ENCODE assay signal across 9 cellular contexts in genomic region chr19:31316201-31316951, GRCh38. TPM values are rescaled to one million over a fixed set of nuclear protein-coding genes. Genes with fewer than 3 reads are reported as not detected.
DNase-seq lines count a peak whose midpoint lies in the region; ATAC-seq, FAIRE-seq and TF ChIP-seq lines count a peak whose summit lies in the region.
"Had no signal": no experiment of that assay in that cellular context is flagged by ENCODE, and none has a peak within 500 bp of the region (broad histone marks: within the 10 kb centered on the region; RNA-seq: fewer than 3 reads in every experiment).

No MANE protein-coding gene starts in this region.

- POLR2A ChIA-PET in HEK293T (lab: Yijun Ruan, JAX) (interaction anchor here (1.0 kb wide), 1 partner anchor 42 kb away, joined by 5 read pairs; no protein-coding TSS in a partner anchor), K562 (lab: Yijun Ruan, JAX) (no interaction called here)

- no peak for TF ChIP-seq EP300 in K562 (IDR thresholded peaks at IDR 0.05; ENCODE audit: low read length)

- no peak for TF ChIP-seq POLR2A in K562 (conservative IDR thresholded peaks at IDR 0.05)

- H3K4me3 ChIP-seq in K562 (no peak overlapping the region), skeletal muscle tissue (ENCODE audit: low read length in 3 of 3) (no peak overlapping the region)

- no peak overlapping the region for H2AFZ ChIP-seq in K562 (ENCODE audit: low read depth, low read length)

- H3K4me1 ChIP-seq in K562 (replicated peaks in 1 of 2; ENCODE audit: control insufficient read depth in 2 of 2, insufficient read depth in 2 of 2, low read length in 2 of 2) (no peaks in the 10 kb centered on the region), skeletal muscle tissue (ENCODE audit: control insufficient read depth in 3 of 3, insufficient read depth in 3 of 3, low read length in 3 of 3) (peaks cover 5 to 19% (median 6%) of the 10 kb centered on the region in 3 donors)

- TF ChIP-seq RAD21 in K562 (CRISPR knock-in tag; conservative IDR thresholded peaks at IDR 0.05 in 1 of 2, IDR thresholded peaks at IDR 0.05 in 1 of 2), result no peak

- WGBS in K562 (ENCODE audit: insufficient coverage, low coverage, missing lambda C conversion rate), result 1% methylated on average over 12 of the region's 12 CpGs

- in situ Hi-C loops in K562 (cut with MboI), result no loop called here

- no peaks in the 10 kb centered on the region for H3K9me1 ChIP-seq in K562 (ENCODE audit: control insufficient read depth, insufficient read depth, low read length)

- no peak for TF ChIP-seq CTCF in K562 (IDR thresholded peaks at IDR 0.05 in 2 of 3, conservative IDR thresholded peaks at IDR 0.05 in 1 of 3; ENCODE audit: insufficient read depth in 2 of 3, low read depth in 1 of 3, low read length in 3 of 3)

- CTCF ChIA-PET in HEK293T (lab: Yijun Ruan, JAX) (no interaction called here), K562 (lab: Yijun Ruan, JAX; ENCODE audit: low intra/inter-chr PET ratio) (interaction anchor here (0.6 kb wide), 1 partner anchor 27 kb away, joined by 4 read pairs; no protein-coding TSS in a partner anchor)

- no peaks in the 10 kb centered on the region for H4K20me1 ChIP-seq in K562 (replicated peaks; ENCODE audit: control insufficient read depth, insufficient read depth, low read length)

- H3K27ac ChIP-seq in K562 (ENCODE audit: extremely low read depth, low read depth, low read length), result no peak overlapping the region
- H3K27ac ChIP-seq in skeletal muscle tissue (ENCODE audit: low read depth, low read length), result peak overlapping the region; percentile 36

- ATAC-seq in K562, result no peak

- H3K4me2 ChIP-seq in K562 (ENCODE audit: insufficient read depth, low read length), result no peak overlapping the region

- H3K27me3 ChIP-seq in K562 (ENCODE audit: control insufficient read depth in 2 of 2, insufficient read depth in 2 of 2, low read length in 2 of 2) (peaks cover 8 to 37% of the 10 kb centered on the region in 2 experiments; a peak in 3 of 5 replicates), skeletal muscle tissue (ENCODE audit: control insufficient read depth in 3 of 3, insufficient read depth in 3 of 3, low read length in 3 of 3) (peaks cover 4 to 15% (median 10%) of the 10 kb centered on the region in 3 donors)

- intact Hi-C loops in K562 (cut with micrococcal nuclease), result no loop called here

- DNase-seq in HEK293T (ENCODE audit: extremely low spot score) (peak; percentile 38), K562 (ENCODE audit: extremely low read depth in 1 of 4, low spot score in 3 of 4) (no peak), iris pigment epithelial cell (ENCODE audit: low read depth) (peak; percentile 66), NCI-H2196 treated with DMSO at 0.1 percent for 48 hours (lab: John Stamatoyannopoulos, UW; ENCODE audit: unreplicated experiment) (no peak), HPDE6-E6E7 (ENCODE audit: extremely low spot score) (no peak), NCI-H1436 treated with DMSO at 0.1 percent for 48 hours (lab: John Stamatoyannopoulos, UW) (no peak), HuH-7 (ENCODE audit: low spot score) (no peak)
- DNase-seq: activated naive CD4-positive, alpha-beta T cell treated with anti-CD3 and anti-CD28 coated beads, Interleukin-2, amount 50 U/mL, for 16 hours had no signal

- no peak for FAIRE-seq in K562 (lab: Jason Lieb, UNC)

- BruUV-seq in K562 (replicated peaks; lab: Mats Ljungman, UMichigan), result no TSS peak

- H3K9me3 ChIP-seq in K562 (replicated peaks; ENCODE audit: control insufficient read depth, insufficient read depth, low read depth, low read length) (no peaks in the 10 kb centered on the region), skeletal muscle tissue (ENCODE audit: control insufficient read depth in 3 of 3, low read length in 3 of 3) (no peaks in the 10 kb centered on the region)

- no peaks in the 10 kb centered on the region for H3K79me2 ChIP-seq in K562 (ENCODE audit: control insufficient read depth, insufficient read depth, low read length)

- H3K9ac ChIP-seq in K562 (ENCODE audit: insufficient read depth in 1 of 2, low read depth in 2 of 2, low read length in 2 of 2), result no peak overlapping the region
- H3K9ac ChIP-seq in skeletal muscle tissue (ENCODE audit: low read depth in 1 of 3, low read length in 3 of 3), result no peak overlapping the region

- H3K36me3 ChIP-seq in K562 (ENCODE audit: control insufficient read depth, insufficient read depth, low read length) (no peaks in the 10 kb centered on the region), skeletal muscle tissue (ENCODE audit: control insufficient read depth in 3 of 3, insufficient read depth in 3 of 3, low read length in 3 of 3) (no peaks in the 10 kb centered on the region)

TF ChIP-seq in HEK293T, 16 proteins besides CTCF, POLR2A, EP300 and RAD21:
- TF ChIP-seq FOXK2 (IDR thresholded peaks at IDR 0.05), result no peak
- TF ChIP-seq BHLHE40 (IDR thresholded peaks at IDR 0.05; ENCODE audit: borderline replicate concordance), result no peak
- no peak for TF ChIP-seq ARNT (IDR thresholded peaks at IDR 0.05)
- TF ChIP-seq TARDBP (IDR thresholded peaks at IDR 0.05), result no peak
- TF ChIP-seq HDGF (IDR thresholded peaks at IDR 0.05; ENCODE audit: borderline replicate concordance), result no peak
- TF ChIP-seq NFRKB (IDR thresholded peaks at IDR 0.05), result no peak
- TF ChIP-seq ZNF384 (IDR thresholded peaks at IDR 0.05), result no peak
- no peak for TF ChIP-seq FOXM1 (IDR thresholded peaks at IDR 0.05; ENCODE audit: borderline replicate concordance)
- TF ChIP-seq SUZ12 (IDR thresholded peaks at IDR 0.05), result no peak
- no peak for TF ChIP-seq L3MBTL2 (conservative IDR thresholded peaks at IDR 0.05)
- TF ChIP-seq SP1 (IDR thresholded peaks at IDR 0.05), result no peak
- no peak for TF ChIP-seq LEF1 (IDR thresholded peaks at IDR 0.05; ENCODE audit: borderline replicate concordance)
- TF ChIP-seq FOXA1 (IDR thresholded peaks at IDR 0.05), result no peak
- TF ChIP-seq ELF4 (IDR thresholded peaks at IDR 0.05), result no peak
- TF ChIP-seq CTBP1 (IDR thresholded peaks at IDR 0.05; ENCODE audit: borderline replicate concordance), result no peak
- TF ChIP-seq, protein P1, sequence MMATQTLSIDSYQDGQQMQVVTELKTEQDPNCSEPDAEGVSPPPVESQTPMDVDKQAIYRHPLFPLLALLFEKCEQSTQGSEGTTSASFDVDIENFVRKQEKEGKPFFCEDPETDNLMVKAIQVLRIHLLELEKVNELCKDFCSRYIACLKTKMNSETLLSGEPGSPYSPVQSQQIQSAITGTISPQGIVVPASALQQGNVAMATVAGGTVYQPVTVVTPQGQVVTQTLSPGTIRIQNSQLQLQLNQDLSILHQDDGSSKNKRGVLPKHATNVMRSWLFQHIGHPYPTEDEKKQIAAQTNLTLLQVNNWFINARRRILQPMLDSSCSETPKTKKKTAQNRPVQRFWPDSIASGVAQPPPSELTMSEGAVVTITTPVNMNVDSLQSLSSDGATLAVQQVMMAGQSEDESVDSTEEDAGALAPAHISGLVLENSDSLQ (IDR thresholded peaks at IDR 0.05), result no peak
TF ChIP-seq in HEK293T: peak in this region for 0.

TF ChIP-seq in K562, 482 proteins besides CTCF, POLR2A, EP300 and RAD21 (continues in another document):
- peak; percentile 28; the same call in 1 of the 2 replicates for TF ChIP-seq CEBPB (tag; IDR thresholded peaks at IDR 0.05)
- no peak for TF ChIP-seq PTTG1 (tag; IDR thresholded peaks at IDR 0.05; ENCODE audit: low read depth)

RNA-seq across cellular contexts. Expression of gene TSHZ3, which starts 32.9 kb away (rescaled TPM):
- 0.12 and 0.67 TPM in 2 replicates for total RNA-seq in K562 (2011; cell fraction: chromatin; rRNA removed; ENCODE audit: low replicate concordance)
- 0.50 TPM in 1 of 2 replicates, not detected in the other for total RNA-seq in K562 (2011; cell fraction: nucleolus; rRNA removed)
- 0.07 and 0.23 TPM in 2 replicates for total RNA-seq in K562 (2011; cell fraction: nucleoplasm; rRNA removed)
- total RNA-seq in K562 (2014; rRNA removed), result 0.04 TPM in 1 of 2 replicates, not detected in the other
- total RNA-seq in K562 (2014; rRNA removed; fragmentation: Illumina TruSeq; extraction: Trizol), result not detected in 2 replicates
- not detected in 2 replicates for total RNA-seq in K562 (2015; rRNA removed; fragmentation: Illumina TruSeq; extraction: Trizol)
- 0.07 and 0.13 TPM in 2 replicates for total RNA-seq in K562 (2021)
- polyA plus RNA-seq in K562 (2011; rRNA removed), result 0.03 and 0.05 TPM in 2 replicates
- polyA plus RNA-seq in K562 (2011; cell fraction: cytosol; rRNA removed), result 0.01 and 0.03 TPM in 2 replicates
- 0.04 and 0.24 TPM in 2 replicates for polyA plus RNA-seq in K562 (2011; cell fraction: nucleus; rRNA removed)
- polyA plus RNA-seq in K562 (2012), result 0.07 and 0.29 TPM in 2 replicates
- polyA plus RNA-seq in K562 (2014; fragmentation: Illumina TruSeq; extraction: Trizol), result 0.04 and 0.07 TPM in 2 replicates
- under 1 TPM in 1 of 2 experiments, not detected in 1; 0.03 TPM for polyA plus RNA-seq in K562 (2014; fragmentation: Nextera tagmentation; extraction: Ambion mirVana)
- polyA plus RNA-seq in K562 (2014; rRNA removed), result 0.03 TPM in 1 of 2 replicates, not detected in the other
- 0.12 TPM in 1 of 2 replicates, not detected in the other for polyA minus RNA-seq in K562 (2011; rRNA and poly(A)+ RNA removed)
- polyA minus RNA-seq in K562 (2011; cell fraction: cytosol; rRNA and poly(A)+ RNA removed), result not detected in 2 replicates
- polyA minus RNA-seq in K562 (2011; cell fraction: nucleus; rRNA and poly(A)+ RNA removed), result under 0.01 TPM in 2 replicates
- total RNA-seq in skeletal muscle tissue, result 6.3 TPM

Comparison
In these comparisons a context has a peak if more than half of its experiments do, and no peak if none do; other contexts are left out.
1. DNase-seq: peak in HEK293T (single experiment) and iris pigment epithelial cell (single experiment); none in K562 (0 of 4), NCI-H2196 treated with DMSO at 0.1 percent for 48 hours (single experiment), HPDE6-E6E7 (single experiment), NCI-H1436 treated with DMSO at 0.1 percent for 48 hours (single experiment) and HuH-7 (single experiment).